ENCODE assay signal across 18 cellular contexts in genomic region chr9:91904541-91905236, GRCh38. TPM values are rescaled to one million over a fixed set of nuclear protein-coding genes. Genes with fewer than 3 reads are reported as not detected.
DNase-seq lines count a peak whose midpoint lies in the region; ATAC-seq and TF ChIP-seq lines count a peak whose summit lies in the region.
"Had no signal": no experiment of that assay in that cellular context is flagged by ENCODE, and none has a peak within 500 bp of the region (broad histone marks: within the 10 kb centered on the region; RNA-seq: fewer than 3 reads in every experiment).

No MANE protein-coding gene starts in this region.

- peaks cover 46% of the 10 kb centered on the region for H3K4me1 Mint-ChIP-seq in progenitor cell of endocrine pancreas (ENCODE audit: low read depth)

- H4K91ac ChIP-seq in mesenchymal stem cell (ENCODE audit: low read length) = peak overlapping the region; percentile 46

- H3K9me3 Mint-ChIP-seq in progenitor cell of endocrine pancreas (ENCODE audit: low read depth) = no peaks in the 10 kb centered on the region
- H3K9me3 Mint-ChIP-seq: CD4-positive, CD25-positive, alpha-beta regulatory T cell had no signal

- no peak overlapping the region for H3K23ac ChIP-seq in mesenchymal stem cell (ENCODE audit: low read length in 2 of 2)

- peak overlapping the region; percentile 68; the same call in 1 of the 2 replicates for H3K4me2 ChIP-seq in DND-41 (ENCODE audit: insufficient read depth, low read length)
- no peak overlapping the region for H3K4me2 ChIP-seq in mesenchymal stem cell (ENCODE audit: low read length, poor library complexity, severe bottlenecking)

- H2AK5ac ChIP-seq in mesenchymal stem cell (ENCODE audit: low read length, severe bottlenecking) = peak overlapping the region; percentile 46

- H2AFZ ChIP-seq in DND-41 (ENCODE audit: low read depth, low read length) = no peak overlapping the region
- no peak overlapping the region for H2AFZ ChIP-seq in mesenchymal stem cell (ENCODE audit: low read depth, low read length)

- no peaks in the 10 kb centered on the region for H3K9me3 ChIP-seq in DND-41 (ENCODE audit: insufficient read depth, low read length, severe bottlenecking)
- no peaks in the 10 kb centered on the region for H3K9me3 ChIP-seq in mesenchymal stem cell (ENCODE audit: control insufficient read depth, low read length)
- no peaks in the 10 kb centered on the region for H3K9me3 ChIP-seq in stomach
- H3K9me3 ChIP-seq: Peyer's patch had no signal

- H4K8ac ChIP-seq in mesenchymal stem cell (ENCODE audit: low read length) = no peak overlapping the region

- ATAC-seq in DND-41 (ENCODE audit: insufficient read depth, low read depth) = no peak
- no peak for ATAC-seq in HG03175 (IDR thresholded peaks at IDR 0.05; ENCODE audit: unreplicated experiment)
- no peak for ATAC-seq in HG03457 (IDR thresholded peaks at IDR 0.05; ENCODE audit: unreplicated experiment)

- H3K79me2 ChIP-seq in DND-41 (ENCODE audit: insufficient read depth, low read length) = no peaks in the 10 kb centered on the region

- H3K4me1 ChIP-seq in DND-41 (ENCODE audit: insufficient read depth, low read length) (peaks cover 19% of the 10 kb centered on the region), mesenchymal stem cell (ENCODE audit: control insufficient read depth, insufficient read depth, low read depth, low read length) (peaks cover 43% of the 10 kb centered on the region), stomach (peaks cover 33 to 93% (median 69%) of the 10 kb centered on the region in 4 donors)

- H3K14ac ChIP-seq in mesenchymal stem cell (ENCODE audit: low read length in 2 of 2) = peak overlapping the region in 1 of 2 experiments; percentile 14

- no peak overlapping the region for H3K4me3 Mint-ChIP-seq in progenitor cell of endocrine pancreas (ENCODE audit: low read depth)
- H3K4me3 Mint-ChIP-seq: CD4-positive, CD25-positive, alpha-beta regulatory T cell had no signal

- H3K27me3 Mint-ChIP-seq in progenitor cell of endocrine pancreas = peaks cover 6% of the 10 kb centered on the region
- H3K27me3 Mint-ChIP-seq: CD4-positive, CD25-positive, alpha-beta regulatory T cell had no signal

- no peak overlapping the region for H3K27ac Mint-ChIP-seq in progenitor cell of endocrine pancreas
- H3K27ac Mint-ChIP-seq: CD4-positive, CD25-positive, alpha-beta regulatory T cell had no signal

- peaks cover 8% of the 10 kb centered on the region for H3K27me3 ChIP-seq in DND-41 (ENCODE audit: insufficient read depth, low read length, poor library complexity)
- H3K27me3 ChIP-seq in mesenchymal stem cell (ENCODE audit: control insufficient read depth in 1 of 2, insufficient read depth in 1 of 2, low read length in 2 of 2) = peaks cover 0 to 2% of the 10 kb centered on the region in 2 experiments
- no peaks in the 10 kb centered on the region for H3K27me3 ChIP-seq in stomach
- H3K27me3 ChIP-seq: Peyer's patch had no signal

- TF ChIP-seq EP300 in stomach (IDR thresholded peaks at IDR 0.05) = no peak

- TF ChIP-seq POLR2A in NB4 (IDR thresholded peaks at IDR 0.05; ENCODE audit: extremely low read depth, insufficient read length) (no peak), stomach (IDR thresholded peaks at IDR 0.05) (no peak)

- DNase-seq in DND-41 = no peak
- DNase-seq in NB4 (ENCODE audit: low read depth) = peak; percentile 30
- DNase-seq in mesenchymal stem cell = no peak
- no peak for DNase-seq in stomach
- no peak for DNase-seq in progenitor cell of endocrine pancreas (ENCODE audit: low spot score, unreplicated experiment)
- no peak for DNase-seq in NCI-H2196 (lab: John Stamatoyannopoulos, UW; ENCODE audit: unreplicated experiment)
- DNase-seq: Calu3, DMS79 treated with DMSO at 0.1 percent for 48 hours, H7, KBM-7, NCI-H1092 treated with DMSO at 0.1 percent for 48 hours, NCI-H1694 treated with DMSO at 0.1 percent for 48 hours, SHP77 had no signal

- H4K20me1 ChIP-seq in DND-41 (ENCODE audit: insufficient read depth, low read length) = no peaks in the 10 kb centered on the region

- no peak overlapping the region for H2BK120ac ChIP-seq in mesenchymal stem cell (ENCODE audit: low read depth, low read length)

- no peaks in the 10 kb centered on the region for H3K36me3 Mint-ChIP-seq in progenitor cell of endocrine pancreas (ENCODE audit: insufficient read depth)
- H3K36me3 Mint-ChIP-seq: CD4-positive, CD25-positive, alpha-beta regulatory T cell had no signal

- no peak overlapping the region for H2BK5ac ChIP-seq in mesenchymal stem cell (ENCODE audit: low read depth, low read length, poor library complexity, severe bottlenecking)

- WGBS in mesenchymal stem cell = 95% methylated on average over 10 of the region's 10 CpGs
- 81 to 95% (median 92%) methylated on average over 9 to 10 of the region's 10 CpGs for WGBS in stomach, 5 donors

- H3K36me3 ChIP-seq in DND-41 (ENCODE audit: insufficient read depth, low read length) (no peaks in the 10 kb centered on the region), mesenchymal stem cell (ENCODE audit: control insufficient read depth in 1 of 2, insufficient read depth in 2 of 2, low read depth in 1 of 2, low read length in 2 of 2) (no peaks in the 10 kb centered on the region), stomach (no peaks in the 10 kb centered on the region)
- H3K36me3 ChIP-seq: Peyer's patch had no signal

- H3K4ac ChIP-seq in mesenchymal stem cell (ENCODE audit: low read depth in 1 of 2, low read length in 2 of 2) = no peak overlapping the region

- intact Hi-C loops in stomach (cut with DNase I; ENCODE audit: low total_unique reads) = no loop called here

- TF ChIP-seq CTCF in DND-41 (IDR thresholded peaks at IDR 0.05; ENCODE audit: borderline replicate concordance, extremely low read depth, low read length, poor library complexity, severe bottlenecking) (no peak), NB4 (IDR thresholded peaks at IDR 0.05; ENCODE audit: low read depth, low read length) (no peak), stomach (IDR thresholded peaks at IDR 0.05) (no peak), progenitor cell of endocrine pancreas (IDR thresholded peaks at IDR 0.05; ENCODE audit: unreplicated experiment) (no peak)

- H2BK12ac ChIP-seq in mesenchymal stem cell (ENCODE audit: low read length in 2 of 2) = peak overlapping the region in 1 of 2 experiments; percentile 8

- H2BK15ac ChIP-seq in mesenchymal stem cell (ENCODE audit: low read depth, poor library complexity, severe bottlenecking) = no peak overlapping the region

- peaks cover 24% of the 10 kb centered on the region for H3K79me1 ChIP-seq in mesenchymal stem cell (replicated peaks; ENCODE audit: low read length, poor library complexity, severe bottlenecking)

- H3K27ac ChIP-seq in DND-41 (ENCODE audit: low read length) (no peak overlapping the region), mesenchymal stem cell (ENCODE audit: low read length, poor library complexity, severe bottlenecking) (no peak overlapping the region), stomach (peak overlapping the region in 4 of 5 donors; percentile 32 to 79 (median 46))

- H3K18ac ChIP-seq in mesenchymal stem cell (ENCODE audit: low read depth in 1 of 2, low read length in 2 of 2) = peak overlapping the region in 1 of 2 experiments; percentile 54

- no peak overlapping the region for H3K4me3 ChIP-seq in DND-41 (ENCODE audit: low read depth in 1 of 2, low read length in 2 of 2)
- no peak overlapping the region for H3K4me3 ChIP-seq in NB4 (ENCODE audit: low read depth, low read length)
- H3K4me3 ChIP-seq in mesenchymal stem cell (ENCODE audit: insufficient read depth in 1 of 2, low read depth in 1 of 2, low read length in 2 of 2) = no peak overlapping the region
- no peak overlapping the region for H3K4me3 ChIP-seq in stomach
- H3K4me3 ChIP-seq: Peyer's patch had no signal

- H3K9ac ChIP-seq in DND-41 (ENCODE audit: low read depth, low read length) = no peak overlapping the region
- no peak overlapping the region for H3K9ac ChIP-seq in mesenchymal stem cell (ENCODE audit: low read length)

RNA-seq across cellular contexts. Expression of gene ROR2, which starts 45.3 kb away (rescaled TPM):
- 7.6 TPM for polyA plus RNA-seq in mesenchymal stem cell (2013, experiment 1 of 2)
- polyA plus RNA-seq in mesenchymal stem cell (2013, experiment 2 of 2) = 7.8 TPM
- 10 to 100 TPM in 3 of 5 donors, 1 to 10 TPM in 2; 6.1 to 21.4 (median 15.6) TPM for total RNA-seq in stomach
- polyA plus RNA-seq in stomach = 10 to 100 TPM in 1 of 3 donors, 1 to 10 TPM in 2; 3.0 to 12.0 (median 7.6) TPM
- total RNA-seq in progenitor cell of endocrine pancreas = 23.6 and 23.9 TPM in 2 replicates
- total RNA-seq: Calu3, HT-29 had no signal
- polyA plus RNA-seq: CD4-positive, CD25-positive, alpha-beta regulatory T cell had no signal

Comparison
In these comparisons a context has a peak if more than half of its experiments do, and no peak if none do; other contexts are left out.
1. H3K27ac ChIP-seq: peak in stomach (4 of 5); none in DND-41 (single experiment) and mesenchymal stem cell (single experiment).